In genomic region chr21:29164330-29164942, GRCh38 we compare ENCODE assay signal across 9 cellular contexts. TPM values are rescaled to one million over a fixed set of nuclear protein-coding genes. Genes with fewer than 3 reads are reported as not detected.
DNase-seq lines count a peak whose midpoint lies in the region; TF ChIP-seq lines count a peak whose summit lies in the region.
"Had no signal": no experiment of that assay in that cellular context is flagged by ENCODE, and none has a peak within 500 bp of the region (broad histone marks: within the 10 kb centered on the region; RNA-seq: fewer than 3 reads in every experiment).

No MANE protein-coding gene starts in this region.

- H3K4me3 ChIP-seq in DOHH2 (ENCODE audit: low read length) (no peak overlapping the region), retinal pigment epithelial cell (ENCODE audit: low read length) (no peak overlapping the region)
- H3K4me3 ChIP-seq: SJSA1 had no signal

- no peaks in the 10 kb centered on the region for H3K36me3 ChIP-seq in DOHH2 (ENCODE audit: control insufficient read depth, low read length)
- H3K36me3 ChIP-seq: SJSA1 had no signal

- no peak overlapping the region for H3K4me2 ChIP-seq in DOHH2 (ENCODE audit: low read length)

- H3K27ac ChIP-seq in DOHH2 (ENCODE audit: low read depth, low read length), result no peak overlapping the region
- H3K27ac ChIP-seq: SJSA1 had no signal

- 0 out of 2 replicates have a peak, but pooled peaks cover 3% of the 10 kb centered on the region for H3K4me1 ChIP-seq in DOHH2 (ENCODE audit: control insufficient read depth, low read length)

- no peaks in the 10 kb centered on the region for H3K79me2 ChIP-seq in DOHH2 (ENCODE audit: control insufficient read depth, low read length)

- no peaks in the 10 kb centered on the region for H4K20me1 ChIP-seq in DOHH2 (ENCODE audit: control insufficient read depth, insufficient read depth, low read depth, low read length)

- H3K27me3 ChIP-seq in DOHH2 (ENCODE audit: control insufficient read depth, low read length), result no peaks in the 10 kb centered on the region
- H3K27me3 ChIP-seq: SJSA1 had no signal

- H3K9me2 ChIP-seq in DOHH2 (replicated peaks; ENCODE audit: control insufficient read depth, low read length), result no peaks in the 10 kb centered on the region

- DNase-seq in Kasumi-1 (lab: John Stamatoyannopoulos, UW) (peak; percentile 84 to 90), SW480 (ENCODE audit: low spot score) (peak; percentile 60), foreskin melanocyte (peak; percentile 61), retinal pigment epithelial cell (ENCODE audit: low read depth) (no peak), mucosa of gallbladder (ENCODE audit: low spot score) (no peak), NCI-H1417 treated with DMSO at 0.1 percent for 48 hours (lab: John Stamatoyannopoulos, UW) (no peak)
- DNase-seq in stimulated activated CD4-positive, alpha-beta T cell treated with anti-CD3 and anti-CD28 coated beads, Interleukin-12 subunit alpha, Interleukin-12 subunit beta, amount 100 ng/mL, for 4 hours, result no peak

- peaks cover 4% of the 10 kb centered on the region; the same call in 1 of the 2 replicates for H3F3A ChIP-seq in DOHH2 (ENCODE audit: control insufficient read depth, insufficient read depth)

- no peaks in the 10 kb centered on the region for H3K9me3 ChIP-seq in DOHH2 (ENCODE audit: control insufficient read depth, insufficient read depth, low read length)
- H3K9me3 ChIP-seq: SJSA1 had no signal

- TF ChIP-seq CTCF in DOHH2 (IDR thresholded peaks at IDR 0.05; ENCODE audit: low read depth, low read length, poor library complexity, severe bottlenecking) (peak; percentile 50), retinal pigment epithelial cell (conservative IDR thresholded peaks at IDR 0.05; ENCODE audit: low read depth, low read length) (peak; percentile 76)

RNA-seq across cellular contexts. Expression of gene MAP3K7CL, which starts 34.0 kb away (rescaled TPM):
- total RNA-seq in mucosa of gallbladder, result 5.8 TPM

Comparison
In these comparisons a context has a peak if more than half of its experiments do, and no peak if none do; other contexts are left out.
1. DNase-seq: peak in Kasumi-1 (2 of 2), SW480 (single experiment) and foreskin melanocyte (single experiment); none in retinal pigment epithelial cell (single experiment), stimulated activated CD4-positive, alpha-beta T cell treated with anti-CD3 and anti-CD28 coated beads, Interleukin-12 subunit alpha, Interleukin-12 subunit beta, amount 100 ng/mL, for 4 hours (single experiment), mucosa of gallbladder (single experiment) and NCI-H1417 treated with DMSO at 0.1 percent for 48 hours (single experiment).